Comparison of ENCODE assay signal across 12 cellular contexts in genomic region chr14:55585854-55586253, GRCh38. TPM values are rescaled to one million over a fixed set of nuclear protein-coding genes. Genes with fewer than 3 reads are reported as not detected.
DNase-seq lines count a peak whose midpoint lies in the region; ATAC-seq and TF ChIP-seq lines count a peak whose summit lies in the region.
"Had no signal": no experiment of that assay in that cellular context is flagged by ENCODE, and none has a peak within 500 bp of the region (broad histone marks: within the 10 kb centered on the region; RNA-seq: fewer than 3 reads in every experiment).

No MANE protein-coding gene starts in this region.

- intact Hi-C loops in PC-9 (cut with micrococcal nuclease; ENCODE audit: unreplicated experiment) (no loop called here), esophagus squamous epithelium (cut with DNase I) (no loop called here)

- H4K20me1 ChIP-seq in PC-9 (ENCODE audit: insufficient read depth): peaks cover 66% of the 10 kb centered on the region

- H3K27ac ChIP-seq in PC-9 (no peak overlapping the region), esophagus squamous epithelium (peak overlapping the region in 3 of 4 donors; percentile 7 to 27 (median 15))

- H3K9me3 ChIP-seq in PC-9 (ENCODE audit: insufficient read depth, low read depth) (no peaks in the 10 kb centered on the region), esophagus squamous epithelium (no peaks in the 10 kb centered on the region)

- H3K4me3 ChIP-seq in PC-9: no peak overlapping the region
- no peak overlapping the region for H3K4me3 ChIP-seq in esophagus squamous epithelium

- H3K79me2 ChIP-seq in PC-9 (ENCODE audit: low read depth): peaks cover 100% of the 10 kb centered on the region

- H3K9me2 ChIP-seq in PC-9 (ENCODE audit: insufficient read depth): no peaks in the 10 kb centered on the region

- DNase-seq in Daoy (ENCODE audit: low read depth) (peak; percentile 45), PC-9 (no peak), esophagus squamous epithelium (lab: John Stamatoyannopoulos, UW) (no peak), pulmonary artery endothelial cell (ENCODE audit: low read depth, low spot score) (peak; percentile 26), HuH-7 (ENCODE audit: low spot score) (no peak), NCI-H1436 treated with DMSO at 0.1 percent for 48 hours (lab: John Stamatoyannopoulos, UW) (no peak), NCI-H2029 treated with DMSO at 0.1 percent for 48 hours (lab: John Stamatoyannopoulos, UW) (no peak)
- DNase-seq: activated T-cell treated with anti-CD3 and anti-CD28 coated beads, Interleukin-2, amount 50 U/mL, for 48 hours; NCI-H1105 treated with DMSO at 0.1 percent for 48 hours; SIG-M5 had no signal

- 23 to 43% methylated on average over 2 of the region's 2 CpGs for WGBS in esophagus squamous epithelium, 2 donors

- peaks cover 5% of the 10 kb centered on the region; the same call in 1 of the 2 replicates for H3F3A ChIP-seq in PC-9 (ENCODE audit: insufficient read depth, low read depth)

- TF ChIP-seq CTCF in PC-9 (conservative IDR thresholded peaks at IDR 0.05): no peak
- TF ChIP-seq CTCF in esophagus squamous epithelium (IDR thresholded peaks at IDR 0.05): no peak

- H3K27me3 ChIP-seq in PC-9 (ENCODE audit: insufficient read depth, low read depth) (no peaks in the 10 kb centered on the region), esophagus squamous epithelium (no peaks in the 10 kb centered on the region)

- CTCF ChIA-PET in PC-9 (lab: Charles Lee): no interaction called here

- H3K4me1 ChIP-seq in PC-9 (replicated peaks; ENCODE audit: insufficient read depth) (peaks cover 55% of the 10 kb centered on the region), esophagus squamous epithelium (peaks cover 17 to 90% (median 31%) of the 10 kb centered on the region in 3 donors)

- no peak for ATAC-seq in HG03280 (IDR thresholded peaks at IDR 0.05; ENCODE audit: unreplicated experiment)
- ATAC-seq: activated CD4-positive, CD25-positive, alpha-beta regulatory T cell treated with anti-CD3 and anti-CD28 coated beads, Interleukin-2, amount 50 U/mL, for 24 hours had no signal

- H3K4me2 ChIP-seq in PC-9: peak overlapping the region; percentile 25

- BruUV-seq in PC-9 (replicated peaks; lab: Mats Ljungman, UMichigan): no TSS peak

- no peak for TF ChIP-seq POLR2A in esophagus squamous epithelium (IDR thresholded peaks at IDR 0.05)

- POLR2A ChIA-PET in PC-9 (lab: Charles Lee; ENCODE audit: unreplicated experiment): interaction anchor here (0.6 to 0.7 kb wide), 2 partner anchors 99 to 1020 kb away, joined by 3 to 4 read pairs; no protein-coding TSS in a partner anchor

- peaks cover 18% of the 10 kb centered on the region; the same call in 1 of the 2 replicates for H3K36me3 ChIP-seq in PC-9 (ENCODE audit: low read depth)
- no peaks in the 10 kb centered on the region for H3K36me3 ChIP-seq in esophagus squamous epithelium

- H2AFZ ChIP-seq in PC-9: no peak overlapping the region

RNA-seq across cellular contexts. Expression of gene KTN1, which starts 5.8 kb away (rescaled TPM):
- total RNA-seq in Daoy (2014; rRNA removed; shearing (Covaris generic)): 221 and 307 TPM in 2 replicates
- total RNA-seq in PC-9 (2021): 188 and 250 TPM in 2 replicates
- 100 to 1,000 TPM in 2 of 4 donors, 10 to 100 TPM in 2; 57.8 to 123 (median 106) TPM for total RNA-seq in esophagus squamous epithelium
- 126 and 153 TPM in 2 replicates for total RNA-seq in pulmonary artery endothelial cell

Comparison
In these comparisons a context has a peak if more than half of its experiments do, and no peak if none do; other contexts are left out.
1. DNase-seq: peak in Daoy (single experiment) and pulmonary artery endothelial cell (single experiment); none in PC-9 (0 of 2), esophagus squamous epithelium (single experiment), HuH-7 (single experiment), NCI-H1436 treated with DMSO at 0.1 percent for 48 hours (single experiment) and NCI-H2029 treated with DMSO at 0.1 percent for 48 hours (single experiment).